Comparison of ENCODE assay signal across 8 cellular contexts in genomic region chr15:84080778-84081084, GRCh38.
DNase-seq lines count a peak whose midpoint lies in the region; ATAC-seq and TF ChIP-seq lines count a peak whose summit lies in the region.
"Not testable (repeated sequence)": the region's sequence is repeated elsewhere in the genome, so short reads cannot be mapped to it uniquely, and the experiment has no call there.

No MANE protein-coding gene starts in this region.

- not testable (repeated sequence) for H3K4me3 ChIP-seq in brain microvascular endothelial cell (ENCODE audit: low read depth, low read length)

- H3K4me1 Mint-ChIP-seq in activated CD4-positive, alpha-beta memory T cell treated with anti-CD3 and anti-CD28 coated beads, Interleukin-2, amount 10 ng/mL, durations not matched to agents 7 days and 5 days: peaks cover 15% of the 10 kb centered on the region
- H3K4me1 Mint-ChIP-seq in naive thymus-derived CD8-positive, alpha-beta T cell: peaks cover 5 to 15% (median 12%) of the 10 kb centered on the region in 4 donors
- H3K4me1 Mint-ChIP-seq in stimulated activated naive CD8-positive, alpha-beta T cell treated with anti-CD3 and anti-CD28 coated beads, Interleukin-15, amount 100 ng/mL, for 72 hours: peaks cover 17% of the 10 kb centered on the region

- intact Hi-C loops in head of caudate nucleus (cut with DNase I): not testable (repeated sequence)

- DNase-seq in COLO668 (lab: John Stamatoyannopoulos, UW; ENCODE audit: unreplicated experiment) (peak; percentile 46), NCI-H460 (ENCODE audit: extremely low read depth, low read depth) (peak; percentile 11), brain microvascular endothelial cell (peak; percentile 48), head of caudate nucleus (peak in 39 of 42 donors; percentile 2 to 73 (median 37))
- DNase-seq in activated CD4-positive, alpha-beta memory T cell treated with anti-CD3 and anti-CD28 coated beads, Interleukin-2, amount 10 ng/mL, durations not matched to agents 7 days and 5 days; naive thymus-derived CD8-positive, alpha-beta T cell; stimulated activated naive CD8-positive, alpha-beta T cell treated with anti-CD3 and anti-CD28 coated beads, Interleukin-15, amount 100 ng/mL, for 72 hours: not testable (repeated sequence)

- CTCF ChIA-PET in activated CD4-positive, alpha-beta memory T cell treated with anti-CD3 and anti-CD28 coated beads, Interleukin-2, amount 10 ng/mL, durations not matched to agents 7 days and 5 days (lab: Charles Lee): not testable (repeated sequence)

- H3K36me3 ChIP-seq in brain microvascular endothelial cell (replicated peaks): not testable (repeated sequence)

- TF ChIP-seq CTCF in brain microvascular endothelial cell (IDR thresholded peaks at IDR 0.05; ENCODE audit: low read depth, low read length, missing control alignments): not testable (repeated sequence)

- in situ Hi-C loops in brain microvascular endothelial cell (cut with HindIII; ENCODE audit: low pct_ligation_motif_present, low sequenced_read_pairs): not testable (repeated sequence)

- POLR2A ChIA-PET in activated CD4-positive, alpha-beta memory T cell treated with anti-CD3 and anti-CD28 coated beads, Interleukin-2, amount 10 ng/mL, durations not matched to agents 7 days and 5 days (lab: Charles Lee); naive thymus-derived CD8-positive, alpha-beta T cell (lab: Charles Lee): not testable (repeated sequence)

- H3K27ac ChIP-seq in brain microvascular endothelial cell: not testable (repeated sequence)

- peaks cover 62% of the 10 kb centered on the region for H3K27me3 Mint-ChIP-seq in activated CD4-positive, alpha-beta memory T cell treated with anti-CD3 and anti-CD28 coated beads, Interleukin-2, amount 10 ng/mL, durations not matched to agents 7 days and 5 days
- H3K27me3 Mint-ChIP-seq in naive thymus-derived CD8-positive, alpha-beta T cell: peaks cover 32 to 82% (median 50%) of the 10 kb centered on the region in 5 donors
- H3K27me3 Mint-ChIP-seq in stimulated activated naive CD8-positive, alpha-beta T cell treated with anti-CD3 and anti-CD28 coated beads, Interleukin-15, amount 100 ng/mL, for 72 hours: peaks cover 57% of the 10 kb centered on the region

- not testable (repeated sequence) for H3K27ac Mint-ChIP-seq in activated CD4-positive, alpha-beta memory T cell treated with anti-CD3 and anti-CD28 coated beads, Interleukin-2, amount 10 ng/mL, durations not matched to agents 7 days and 5 days; naive thymus-derived CD8-positive, alpha-beta T cell; stimulated activated naive CD8-positive, alpha-beta T cell treated with anti-CD3 and anti-CD28 coated beads, Interleukin-15, amount 100 ng/mL, for 72 hours

- not testable (repeated sequence) for H3K9me3 Mint-ChIP-seq in activated CD4-positive, alpha-beta memory T cell treated with anti-CD3 and anti-CD28 coated beads, Interleukin-2, amount 10 ng/mL, durations not matched to agents 7 days and 5 days; stimulated activated naive CD8-positive, alpha-beta T cell treated with anti-CD3 and anti-CD28 coated beads, Interleukin-15, amount 100 ng/mL, for 72 hours
- peaks cover 0 to 11% (median 0%) of the 10 kb centered on the region in 9 donors for H3K9me3 Mint-ChIP-seq in naive thymus-derived CD8-positive, alpha-beta T cell

- not testable (repeated sequence) for H3K36me3 Mint-ChIP-seq in activated CD4-positive, alpha-beta memory T cell treated with anti-CD3 and anti-CD28 coated beads, Interleukin-2, amount 10 ng/mL, durations not matched to agents 7 days and 5 days (ENCODE audit: low read depth); naive thymus-derived CD8-positive, alpha-beta T cell

- not testable (repeated sequence) for H3K27me3 ChIP-seq in brain microvascular endothelial cell (replicated peaks)

- peak overlapping the region; percentile 70 for H3K4me3 Mint-ChIP-seq in activated CD4-positive, alpha-beta memory T cell treated with anti-CD3 and anti-CD28 coated beads, Interleukin-2, amount 10 ng/mL, durations not matched to agents 7 days and 5 days
- peak overlapping the region; percentile 75 to 88 (median 82) for H3K4me3 Mint-ChIP-seq in naive thymus-derived CD8-positive, alpha-beta T cell
- H3K4me3 Mint-ChIP-seq in stimulated activated naive CD8-positive, alpha-beta T cell treated with anti-CD3 and anti-CD28 coated beads, Interleukin-15, amount 100 ng/mL, for 72 hours: peak overlapping the region; percentile 86 to 94

- ATAC-seq in HG02885 (IDR thresholded peaks at IDR 0.05; ENCODE audit: poor library complexity, unreplicated experiment): peak; percentile 25
- ATAC-seq in naive thymus-derived CD8-positive, alpha-beta T cell: not testable (repeated sequence)
- peak; percentile 33 for ATAC-seq in stimulated activated naive CD8-positive, alpha-beta T cell treated with anti-CD3 and anti-CD28 coated beads, Interleukin-15, amount 100 ng/mL, for 72 hours
